1 cellular context compared by ENCODE assay signal in the genomic region with DNA sequence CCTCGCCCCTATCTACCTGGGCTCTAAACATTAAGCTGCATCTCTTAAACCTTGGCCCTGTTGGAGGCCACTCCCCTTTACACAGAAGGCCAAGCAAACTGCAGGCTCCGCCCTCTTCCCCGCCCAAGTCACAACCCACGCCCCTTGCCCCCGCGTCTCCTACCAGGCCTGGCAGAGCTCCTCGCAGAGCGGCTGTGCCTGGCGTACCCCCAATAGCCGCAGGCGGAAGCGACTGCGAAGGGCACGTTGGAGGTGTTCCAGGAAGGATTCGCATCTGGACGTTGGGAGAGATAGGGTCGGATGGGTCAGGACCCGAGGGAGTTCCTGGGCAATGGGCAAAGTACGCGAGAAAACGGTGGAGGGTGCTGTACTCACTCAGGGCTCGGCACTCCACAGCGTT.
TF ChIP-seq lines count a peak whose summit lies in the region.

No MANE protein-coding gene starts in this region.

TF ChIP-seq in HCT116, 20 proteins besides CTCF, POLR2A, EP300 and RAD21 (continued from another document):
- no peak for TF ChIP-seq ELF1 (IDR thresholded peaks at IDR 0.05; ENCODE audit: borderline replicate concordance, low read depth)
